In the genomic region with DNA sequence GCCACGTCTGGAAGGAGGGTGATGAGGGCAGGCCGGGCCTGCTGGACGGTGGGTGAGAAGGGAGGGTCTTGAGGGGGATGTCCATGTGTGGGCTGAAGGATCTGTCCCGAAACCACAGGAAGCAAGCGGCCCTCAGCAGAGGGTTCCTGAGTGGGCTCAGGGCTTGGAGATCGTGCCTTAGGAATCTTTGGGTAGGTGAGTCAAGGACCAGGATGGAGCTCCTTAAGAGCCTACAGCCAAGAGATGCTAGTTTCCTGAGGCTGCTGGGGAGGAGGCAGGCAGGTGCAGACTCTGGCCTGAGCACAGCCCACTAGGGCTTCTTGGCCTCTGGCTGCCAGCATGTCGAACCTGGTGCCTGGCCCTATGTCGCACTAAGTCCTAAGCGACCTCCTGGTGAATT, we compare ENCODE assay signal across 20 cellular contexts. TPM values are rescaled to one million over a fixed set of nuclear protein-coding genes. Genes with fewer than 3 reads are reported as not detected.
DNase-seq lines count a peak whose midpoint lies in the region; ATAC-seq, FAIRE-seq and TF ChIP-seq lines count a peak whose summit lies in the region.
"Had no signal": no experiment of that assay in that cellular context is flagged by ENCODE, and none has a peak within 500 bp of the region (broad histone marks: within the 10 kb centered on the region; RNA-seq: fewer than 3 reads in every experiment).

No MANE protein-coding gene starts in this region.

- TF ChIP-seq POLR2A in K562 (conservative IDR thresholded peaks at IDR 0.05), result no peak

- intact Hi-C loops in Panc1 (cut with micrococcal nuclease; ENCODE audit: unreplicated experiment), result no loop called here
- intact Hi-C loops in K562 (cut with micrococcal nuclease), result no loop called here

- no peak overlapping the region for H3K27ac ChIP-seq in BLaER1
- no peak overlapping the region for H3K27ac ChIP-seq in Panc1 (ENCODE audit: low read length)
- no peak overlapping the region for H3K27ac ChIP-seq in K562 (ENCODE audit: extremely low read depth, low read depth, low read length)
- H3K27ac ChIP-seq: 22Rv1, GM23248 had no signal

- TF ChIP-seq CTCF in Panc1 (IDR thresholded peaks at IDR 0.05), result no peak
- no peak for TF ChIP-seq CTCF in K562 (IDR thresholded peaks at IDR 0.05 in 2 of 3, conservative IDR thresholded peaks at IDR 0.05 in 1 of 3; ENCODE audit: insufficient read depth in 2 of 3, low read depth in 1 of 3, low read length in 3 of 3)

- H3K36me3 ChIP-seq in BLaER1, result peaks cover 12% of the 10 kb centered on the region; the same call in 1 of the 2 replicates
- H3K36me3 ChIP-seq in Panc1 (ENCODE audit: control insufficient read depth, insufficient read depth, low read length), result no peaks in the 10 kb centered on the region
- no peaks in the 10 kb centered on the region for H3K36me3 ChIP-seq in K562 (ENCODE audit: control insufficient read depth, insufficient read depth, low read length)

- POLR2A ChIA-PET in Panc1 (lab: Charles Lee), result no interaction called here
- POLR2A ChIA-PET in K562 (lab: Yijun Ruan, JAX), result interaction anchor here (0.7 to 9.9 kb wide), 9 partner anchors 9 to 168 kb away, joined by 3 to 178 read pairs (median 5); partner anchors contain the start of gene GNAZ

- 0 out of 2 replicates have a peak, but pooled peaks have one; percentile 12 for ATAC-seq in Panc1
- no peak for ATAC-seq in K562
- ATAC-seq in GM21576 (IDR thresholded peaks at IDR 0.05; ENCODE audit: unreplicated experiment), result no peak
- ATAC-seq: CD8-positive, alpha-beta T cell had no signal

- H3K4me1 ChIP-seq in BLaER1 (peaks cover 82% of the 10 kb centered on the region), Panc1 (ENCODE audit: control insufficient read depth, insufficient read depth, low read length) (no peaks in the 10 kb centered on the region), K562 (replicated peaks in 1 of 2; ENCODE audit: control insufficient read depth in 2 of 2, insufficient read depth in 2 of 2, low read length in 2 of 2) (peaks cover 17 to 40% of the 10 kb centered on the region in 2 experiments; a peak in 4 of 5 replicates)
- H3K4me1 ChIP-seq: Caco-2 had no signal

- TF ChIP-seq RAD21 in K562 (CRISPR knock-in tag; conservative IDR thresholded peaks at IDR 0.05 in 1 of 2, IDR thresholded peaks at IDR 0.05 in 1 of 2), result no peak

- H3K9ac ChIP-seq in BLaER1 (peak overlapping the region; percentile 7; the same call in 1 of the 2 replicates), K562 (ENCODE audit: insufficient read depth in 1 of 2, low read depth in 2 of 2, low read length in 2 of 2) (peak overlapping the region in 1 of 2 experiments; percentile 0; a peak in 1 of 4 replicates)
- H3K9ac ChIP-seq: GM23248 had no signal

- no peak overlapping the region for H2AFZ ChIP-seq in K562 (ENCODE audit: low read depth, low read length)
- H2AFZ ChIP-seq: GM23248 had no signal

- CTCF ChIA-PET in Panc1 (lab: Charles Lee), result no interaction called here
- CTCF ChIA-PET in K562 (lab: Yijun Ruan, JAX; ENCODE audit: low intra/inter-chr PET ratio), result no interaction called here

- H3K4me2 ChIP-seq in BLaER1 (peak overlapping the region; percentile 87), K562 (ENCODE audit: insufficient read depth, low read length) (no peak overlapping the region)

- TF ChIP-seq EP300 in K562 (IDR thresholded peaks at IDR 0.05; ENCODE audit: low read length), result no peak

- H3K9me1 ChIP-seq in K562 (ENCODE audit: control insufficient read depth, insufficient read depth, low read length), result peaks cover 46% of the 10 kb centered on the region

- no TSS peak for BruUV-seq in Panc1 (replicated peaks; lab: Mats Ljungman, UMichigan)
- BruUV-seq in K562 (replicated peaks; lab: Mats Ljungman, UMichigan), result no TSS peak

- DNase-seq in Panc1 (ENCODE audit: low read depth, low spot score), result no peak
- peak in 2 of 4 experiments; percentile 56 to 61 for DNase-seq in K562 (ENCODE audit: extremely low read depth in 1 of 4, low spot score in 3 of 4)
- DNase-seq in NCI-H1436 treated with DMSO at 0.1 percent for 48 hours (lab: John Stamatoyannopoulos, UW), result no peak
- no peak for DNase-seq in NCI-H748 (lab: John Stamatoyannopoulos, UW; ENCODE audit: unreplicated experiment)
- DNase-seq: Caco-2; CD8-positive, alpha-beta T cell; DMS153; DND-41; GM23248; H7; HCEC 1CT had no signal

- FAIRE-seq in K562 (lab: Jason Lieb, UNC), result no peak
- FAIRE-seq: A204.1, G401.6, GM12892, GM19239, H1 had no signal

- H3K79me2 ChIP-seq in K562 (ENCODE audit: control insufficient read depth, insufficient read depth, low read length), result no peaks in the 10 kb centered on the region

- H3K9me3 ChIP-seq in BLaER1, result no peaks in the 10 kb centered on the region
- H3K9me3 ChIP-seq in Panc1 (ENCODE audit: control insufficient read depth, insufficient read depth, low read depth, low read length), result no peaks in the 10 kb centered on the region
- no peaks in the 10 kb centered on the region; the same call in 1 of the 2 replicates for H3K9me3 ChIP-seq in K562 (replicated peaks; ENCODE audit: control insufficient read depth, insufficient read depth, low read depth, low read length)
- H3K9me3 ChIP-seq: Caco-2 had no signal

- H3K4me3 ChIP-seq in BLaER1 (no peak overlapping the region), Panc1 (ENCODE audit: low read depth in 2 of 2, low read length in 2 of 2) (no peak overlapping the region), K562 (no peak overlapping the region)
- H3K4me3 ChIP-seq: GM23248 had no signal

- 2% methylated on average over 9 of the region's 9 CpGs for WGBS in K562 (ENCODE audit: insufficient coverage, low coverage, missing lambda C conversion rate)

- no peaks in the 10 kb centered on the region; the same call in 1 of the 2 replicates for H3K27me3 ChIP-seq in BLaER1
- H3K27me3 ChIP-seq in Panc1 (ENCODE audit: control insufficient read depth, insufficient read depth, low read length), result no peaks in the 10 kb centered on the region
- H3K27me3 ChIP-seq in K562 (ENCODE audit: control insufficient read depth in 2 of 2, insufficient read depth in 2 of 2, low read length in 2 of 2), result peaks cover 62 to 93% of the 10 kb centered on the region in 2 experiments; a peak in 4 of 5 replicates

- H4K20me1 ChIP-seq in BLaER1 (peaks cover 100% of the 10 kb centered on the region), K562 (replicated peaks; ENCODE audit: control insufficient read depth, insufficient read depth, low read length) (peaks cover 91% of the 10 kb centered on the region)

- in situ Hi-C loops in Panc1 (cut with HindIII; ENCODE audit: low pct_unique_long_range_greater_than_20kb, low sequenced_read_pairs), result no loop called here
- in situ Hi-C loops in K562 (cut with MboI), result no loop called here

RNA-seq across cellular contexts. Expression of gene GNAZ, which starts 19.3 kb away (rescaled TPM):
- total RNA-seq in Panc1 (2021; ENCODE audit: unreplicated experiment) (11.9 TPM), K562 (2014; rRNA removed) (0.14 and 0.24 TPM in 2 replicates), K562 (2014; rRNA removed; fragmentation: Illumina TruSeq; extraction: Trizol) (0.04 and 0.10 TPM in 2 replicates), K562 (2015; rRNA removed; fragmentation: Illumina TruSeq; extraction: Trizol) (0.04 and 0.11 TPM in 2 replicates), K562 (2021) (0.22 and 0.74 TPM in 2 replicates)
- 11.3 TPM for polyA plus RNA-seq in Panc1 (2012; ENCODE audit: insufficient read length)
- 0.79 and 1.2 TPM in 2 replicates for total RNA-seq in K562 (2011; cell fraction: chromatin; rRNA removed; ENCODE audit: low replicate concordance)
- 0.50 and 0.79 TPM in 2 replicates for total RNA-seq in K562 (2011; cell fraction: nucleolus; rRNA removed)
- 0.29 and 0.46 TPM in 2 replicates for total RNA-seq in K562 (2011; cell fraction: nucleoplasm; rRNA removed)
- polyA plus RNA-seq in K562 (2011; rRNA removed) (0.13 and 0.22 TPM in 2 replicates), K562 (2014; fragmentation: Illumina TruSeq; extraction: Trizol) (0.12 and 0.13 TPM in 2 replicates), K562 (2014; fragmentation: Nextera tagmentation; extraction: Ambion mirVana) (not detected), K562 (2014; rRNA removed) (0.18 TPM in 1 of 2 replicates, not detected in the other)
- polyA plus RNA-seq in K562 (2011; cell fraction: cytosol; rRNA removed), result 0.15 and 0.31 TPM in 2 replicates
- 0.35 and 0.60 TPM in 2 replicates for polyA plus RNA-seq in K562 (2011; cell fraction: nucleus; rRNA removed)
- 0.14 and 0.26 TPM in 2 replicates for polyA plus RNA-seq in K562 (2012)
- 0.21 and 0.32 TPM in 2 replicates for polyA minus RNA-seq in K562 (2011; rRNA and poly(A)+ RNA removed)
- 0.57 TPM in 1 of 2 replicates, not detected in the other for polyA minus RNA-seq in K562 (2011; cell fraction: cytosol; rRNA and poly(A)+ RNA removed)
- polyA minus RNA-seq in K562 (2011; cell fraction: nucleus; rRNA and poly(A)+ RNA removed), result 0.40 and 0.67 TPM in 2 replicates
- total RNA-seq: CD8-positive, alpha-beta T cell had no signal

RNA-seq across cellular contexts. Expression of gene RSPH14, which starts 52.2 kb away (rescaled TPM):
- total RNA-seq in Panc1 (2021; ENCODE audit: unreplicated experiment), result 0.57 TPM
- 0.47 TPM for polyA plus RNA-seq in Panc1 (2012; ENCODE audit: insufficient read length)
- total RNA-seq in K562 (2011; cell fraction: chromatin; rRNA removed; ENCODE audit: low replicate concordance), result not detected in 2 replicates
- not detected in 2 replicates for total RNA-seq in K562 (2011; cell fraction: nucleolus; rRNA removed)
- not detected in 2 replicates for total RNA-seq in K562 (2011; cell fraction: nucleoplasm; rRNA removed)
- not detected in 2 replicates for total RNA-seq in K562 (2014; rRNA removed)
- total RNA-seq in K562 (2014; rRNA removed; fragmentation: Illumina TruSeq; extraction: Trizol), result not detected in 2 replicates
- not detected in 2 replicates for total RNA-seq in K562 (2015; rRNA removed; fragmentation: Illumina TruSeq; extraction: Trizol)
- total RNA-seq in K562 (2021), result not detected in 2 replicates
- polyA plus RNA-seq in K562 (2011; rRNA removed), result 0.24 TPM in 1 of 2 replicates, not detected in the other
- not detected in 2 replicates for polyA plus RNA-seq in K562 (2011; cell fraction: cytosol; rRNA removed)
- 0.27 TPM in 1 of 2 replicates, not detected in the other for polyA plus RNA-seq in K562 (2011; cell fraction: nucleus; rRNA removed)
- not detected in 2 replicates for polyA plus RNA-seq in K562 (2012)
- polyA plus RNA-seq in K562 (2014; fragmentation: Illumina TruSeq; extraction: Trizol), result not detected in 2 replicates
- under 1 TPM in 1 of 2 experiments, not detected in 1; 0.35 TPM for polyA plus RNA-seq in K562 (2014; fragmentation: Nextera tagmentation; extraction: Ambion mirVana)
- not detected in 2 replicates for polyA plus RNA-seq in K562 (2014; rRNA removed)
- not detected in 2 replicates for polyA minus RNA-seq in K562 (2011; rRNA and poly(A)+ RNA removed)
- not detected in 2 replicates for polyA minus RNA-seq in K562 (2011; cell fraction: cytosol; rRNA and poly(A)+ RNA removed)
- not detected in 2 replicates for polyA minus RNA-seq in K562 (2011; cell fraction: nucleus; rRNA and poly(A)+ RNA removed)
- total RNA-seq: B cell, GM23248, H7 had no signal
- polyA plus RNA-seq: GM23248 had no signal

RNA-seq across cellular contexts. Expression of gene RAB36, which starts 55.6 kb away (rescaled TPM):
- 4.1 TPM for total RNA-seq in Panc1 (2021; ENCODE audit: unreplicated experiment)
- 3.5 TPM for polyA plus RNA-seq in Panc1 (2012; ENCODE audit: insufficient read length)
- not detected in 2 replicates for total RNA-seq in K562 (2011; cell fraction: chromatin; rRNA removed; ENCODE audit: low replicate concordance)
- total RNA-seq in K562 (2011; cell fraction: nucleolus; rRNA removed), result not detected in 2 replicates
- total RNA-seq in K562 (2011; cell fraction: nucleoplasm; rRNA removed), result not detected in 2 replicates
- total RNA-seq in K562 (2014; rRNA removed), result 0.04 and 0.50 TPM in 2 replicates
- total RNA-seq in K562 (2014; rRNA removed; fragmentation: Illumina TruSeq; extraction: Trizol), result not detected in 2 replicates
- total RNA-seq in K562 (2015; rRNA removed; fragmentation: Illumina TruSeq; extraction: Trizol), result not detected in 2 replicates
- 0.09 TPM in 1 of 2 replicates, not detected in the other for total RNA-seq in K562 (2021)
- 0.01 and 0.04 TPM in 2 replicates for polyA plus RNA-seq in K562 (2011; rRNA removed)
- 0.58 TPM in 1 of 2 replicates, not detected in the other for polyA plus RNA-seq in K562 (2011; cell fraction: cytosol; rRNA removed)
- polyA plus RNA-seq in K562 (2011; cell fraction: nucleus; rRNA removed), result 0.06 TPM in 1 of 2 replicates, not detected in the other
- 0.08 and 0.18 TPM in 2 replicates for polyA plus RNA-seq in K562 (2012)
- not detected in 2 replicates for polyA plus RNA-seq in K562 (2014; fragmentation: Illumina TruSeq; extraction: Trizol)
- under 1 TPM; 0.04 to 0.08 TPM for polyA plus RNA-seq in K562 (2014; fragmentation: Nextera tagmentation; extraction: Ambion mirVana)
- polyA plus RNA-seq in K562 (2014; rRNA removed), result 0.08 TPM in 1 of 2 replicates, not detected in the other
- 0.42 TPM in 1 of 2 replicates, not detected in the other for polyA minus RNA-seq in K562 (2011; rRNA and poly(A)+ RNA removed)
- polyA minus RNA-seq in K562 (2011; cell fraction: cytosol; rRNA and poly(A)+ RNA removed), result not detected in 2 replicates
- 0.11 and 0.40 TPM in 2 replicates for polyA minus RNA-seq in K562 (2011; cell fraction: nucleus; rRNA and poly(A)+ RNA removed)
